Comparison of ENCODE assay signal across 13 cellular contexts in the genomic region with DNA sequence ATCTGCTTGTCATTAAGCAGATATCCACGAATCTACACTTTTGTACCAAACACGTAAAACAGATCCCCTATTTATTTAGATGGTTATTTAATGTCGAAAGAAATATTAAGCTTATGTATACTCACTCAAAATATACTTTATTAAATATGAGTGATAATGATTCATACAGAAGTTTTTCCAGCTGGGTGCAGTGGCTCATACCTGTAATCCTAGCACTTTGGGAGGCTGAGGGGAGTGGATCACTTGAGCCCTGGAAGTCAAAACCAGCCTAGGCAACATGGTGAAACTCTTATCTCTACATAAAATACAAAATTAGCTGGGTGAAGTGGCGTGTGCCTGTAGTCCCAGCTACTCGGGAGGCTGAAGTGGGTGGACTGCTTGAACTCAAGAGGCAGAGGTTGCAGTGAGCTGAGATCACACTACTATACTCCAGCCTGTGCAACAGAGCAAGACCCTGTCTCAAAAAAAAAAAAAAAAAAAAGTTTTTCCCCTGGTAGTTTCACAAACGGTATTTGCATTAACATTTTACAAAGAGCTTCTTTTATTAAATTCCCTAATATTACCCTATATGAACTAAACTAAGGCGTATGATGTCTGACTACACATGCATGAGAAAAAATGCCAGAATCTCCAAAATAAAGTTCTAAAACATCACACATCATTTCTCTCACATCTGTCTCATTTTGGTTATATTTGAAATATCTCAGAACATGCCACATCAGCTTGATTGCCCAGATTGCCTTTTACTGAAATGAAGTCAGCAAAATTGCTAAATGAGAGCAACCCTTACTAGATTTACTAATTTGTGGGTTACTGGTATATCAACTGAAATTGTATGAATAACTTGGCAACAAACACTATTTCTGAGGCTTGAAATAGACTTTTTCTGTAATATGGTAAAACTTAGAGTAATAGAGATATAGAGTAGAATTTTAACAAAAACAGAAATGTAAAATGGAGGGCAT.
DNase-seq lines count a peak whose midpoint lies in the region; ATAC-seq and TF ChIP-seq lines count a peak whose summit lies in the region.
"Had no signal": no experiment of that assay in that cellular context is flagged by ENCODE, and none has a peak within 500 bp of the region (broad histone marks: within the 10 kb centered on the region; RNA-seq: fewer than 3 reads in every experiment).

No MANE protein-coding gene starts in this region.

- no peaks in the 10 kb centered on the region for H3K9me3 ChIP-seq in right atrium auricular region

- DNase-seq in epithelial cell of esophagus (ENCODE audit: low read depth), result peak; percentile 74
- no peak for DNase-seq in T-helper 2 cell treated with Interferon-gamma antibody and Interleukin-4, amounts not matched to agents 5 μg/mL and 100 μg/mL, for 36 hours (ENCODE audit: low spot score)
- DNase-seq in natural killer cell treated with Interleukin-12 subunit alpha and Interleukin-12 subunit beta and Interleukin-15 and Interleukin-18, amount 100 ng/mL, for 72 hours (ENCODE audit: low spot score), result no peak
- DNase-seq in right atrium auricular region (ENCODE audit: low spot score), result no peak
- no peak for DNase-seq in SIG-M5 treated with dmso at 0.1 percent for 504 hours (lab: John Stamatoyannopoulos, UW; ENCODE audit: unreplicated experiment)
- DNase-seq: cortex of kidney; NCI-H1436 treated with DMSO at 0.1 percent for 48 hours; stimulated activated naive B cell treated with anti-CD40 and anti-IgM and Interleukin-4, amounts not matched to agents 10 μg/mL and 1 μg/mL and 100 μg/mL, for 72 hours had no signal

- no peak for TF ChIP-seq CTCF in epithelial cell of esophagus (IDR thresholded peaks at IDR 0.05; ENCODE audit: insufficient read depth, low read depth, low read length, missing control alignments)
- no peak for TF ChIP-seq CTCF in right atrium auricular region (IDR thresholded peaks at IDR 0.05)

- no peak overlapping the region for H3K4me3 Mint-ChIP-seq in T-helper 2 cell treated with Interferon-gamma antibody and Interleukin-4, amounts not matched to agents 5 μg/mL and 100 μg/mL, for 36 hours
- no peak overlapping the region for H3K4me3 Mint-ChIP-seq in natural killer cell treated with Interleukin-12 subunit alpha and Interleukin-12 subunit beta and Interleukin-15 and Interleukin-18, amount 100 ng/mL, for 72 hours
- H3K4me3 Mint-ChIP-seq: CD14-positive monocyte; stimulated activated naive B cell treated with anti-CD40 and anti-IgM and Interleukin-4, amounts not matched to agents 10 μg/mL and 1 μg/mL and 100 μg/mL, for 72 hours had no signal

- no peak overlapping the region for H3K27ac Mint-ChIP-seq in T-helper 2 cell treated with Interferon-gamma antibody and Interleukin-4, amounts not matched to agents 5 μg/mL and 100 μg/mL, for 36 hours
- H3K27ac Mint-ChIP-seq in natural killer cell treated with Interleukin-12 subunit alpha and Interleukin-12 subunit beta and Interleukin-15 and Interleukin-18, amount 100 ng/mL, for 72 hours, result no peak overlapping the region
- H3K27ac Mint-ChIP-seq: CD14-positive monocyte; stimulated activated naive B cell treated with anti-CD40 and anti-IgM and Interleukin-4, amounts not matched to agents 10 μg/mL and 1 μg/mL and 100 μg/mL, for 72 hours had no signal

- H3K9me3 Mint-ChIP-seq in T-helper 2 cell treated with Interferon-gamma antibody and Interleukin-4, amounts not matched to agents 5 μg/mL and 100 μg/mL, for 36 hours, result no peaks in the 10 kb centered on the region
- H3K9me3 Mint-ChIP-seq in natural killer cell treated with Interleukin-12 subunit alpha and Interleukin-12 subunit beta and Interleukin-15 and Interleukin-18, amount 100 ng/mL, for 72 hours, result no peaks in the 10 kb centered on the region
- H3K9me3 Mint-ChIP-seq: CD14-positive monocyte; stimulated activated naive B cell treated with anti-CD40 and anti-IgM and Interleukin-4, amounts not matched to agents 10 μg/mL and 1 μg/mL and 100 μg/mL, for 72 hours had no signal

- H3K36me3 ChIP-seq in right atrium auricular region, result no peaks in the 10 kb centered on the region

- no peak overlapping the region for H3K4me3 ChIP-seq in epithelial cell of esophagus (ENCODE audit: low read length)
- H3K4me3 ChIP-seq in right atrium auricular region, result no peak overlapping the region
- H3K4me3 ChIP-seq: smooth muscle cell had no signal

- ATAC-seq in GM18858 (IDR thresholded peaks at IDR 0.05; ENCODE audit: unreplicated experiment) (peak; percentile 52), GM21717 (IDR thresholded peaks at IDR 0.05; ENCODE audit: unreplicated experiment) (peak; percentile 65), HG03196 (IDR thresholded peaks at IDR 0.05; ENCODE audit: unreplicated experiment) (peak; percentile 64)
- ATAC-seq in natural killer cell treated with Interleukin-12 subunit alpha and Interleukin-12 subunit beta and Interleukin-15 and Interleukin-18, amount 100 ng/mL, for 72 hours, result no peak

- no peaks in the 10 kb centered on the region for H3K27me3 ChIP-seq in right atrium auricular region

- no peaks in the 10 kb centered on the region for H3K27me3 Mint-ChIP-seq in T-helper 2 cell treated with Interferon-gamma antibody and Interleukin-4, amounts not matched to agents 5 μg/mL and 100 μg/mL, for 36 hours (ENCODE audit: low read depth)
- H3K27me3 Mint-ChIP-seq in natural killer cell treated with Interleukin-12 subunit alpha and Interleukin-12 subunit beta and Interleukin-15 and Interleukin-18, amount 100 ng/mL, for 72 hours, result no peaks in the 10 kb centered on the region
- H3K27me3 Mint-ChIP-seq: stimulated activated naive B cell treated with anti-CD40 and anti-IgM and Interleukin-4, amounts not matched to agents 10 μg/mL and 1 μg/mL and 100 μg/mL, for 72 hours had no signal

- H3K27ac ChIP-seq in right atrium auricular region, result no peak overlapping the region

- H3K4me1 ChIP-seq in right atrium auricular region, result no peaks in the 10 kb centered on the region

- H3K4me1 Mint-ChIP-seq in T-helper 2 cell treated with Interferon-gamma antibody and Interleukin-4, amounts not matched to agents 5 μg/mL and 100 μg/mL, for 36 hours (ENCODE audit: low read depth), result no peaks in the 10 kb centered on the region
- no peaks in the 10 kb centered on the region for H3K4me1 Mint-ChIP-seq in natural killer cell treated with Interleukin-12 subunit alpha and Interleukin-12 subunit beta and Interleukin-15 and Interleukin-18, amount 100 ng/mL, for 72 hours (ENCODE audit: low read depth in 2 of 2)
- H3K4me1 Mint-ChIP-seq: CD14-positive monocyte had no signal

- no peaks in the 10 kb centered on the region for H3K36me3 Mint-ChIP-seq in T-helper 2 cell treated with Interferon-gamma antibody and Interleukin-4, amounts not matched to agents 5 μg/mL and 100 μg/mL, for 36 hours (ENCODE audit: low read depth)
- no peaks in the 10 kb centered on the region for H3K36me3 Mint-ChIP-seq in natural killer cell treated with Interleukin-12 subunit alpha and Interleukin-12 subunit beta and Interleukin-15 and Interleukin-18, amount 100 ng/mL, for 72 hours
- H3K36me3 Mint-ChIP-seq: CD14-positive monocyte had no signal

Comparison
In these comparisons a context has a peak if more than half of its experiments do, and no peak if none do; other contexts are left out.
1. ATAC-seq: peak in GM18858 (single experiment), GM21717 (single experiment) and HG03196 (single experiment); none in natural killer cell treated with Interleukin-12 subunit alpha and Interleukin-12 subunit beta and Interleukin-15 and Interleukin-18, amount 100 ng/mL, for 72 hours (0 of 2).